33 cellular contexts compared by ENCODE assay signal in genomic region chr3:69143055-69143454, GRCh38. TPM values are rescaled to one million over a fixed set of nuclear protein-coding genes. Genes with fewer than 3 reads are reported as not detected.
"Had no signal": no experiment of that assay in that cellular context is flagged by ENCODE, and none has a peak within 500 bp of the region (broad histone marks: within the 10 kb centered on the region; RNA-seq: fewer than 3 reads in every experiment).

No MANE protein-coding gene starts in this region.

- H3K27ac ChIP-seq: body of pancreas, cardiac muscle cell, coronary artery, dorsolateral prefrontal cortex, left lung, pancreas, right atrium auricular region, stomach, thyroid gland, upper lobe of right lung, VCaP had no signal

- H3K36me3 Mint-ChIP-seq: activated naive CD8-positive, alpha-beta T cell; stimulated activated naive B cell treated with anti-CD40 and anti-IgM and Interleukin-4, amounts not matched to agents 10 μg/mL and 1 μg/mL and 100 μg/mL, for 72 hours had no signal

- H3K9me3 ChIP-seq: body of pancreas, gastroesophageal sphincter, left lung, mucosa of descending colon, pancreas, right atrium auricular region, stomach, thyroid gland, upper lobe of right lung had no signal

- H3K36me3 ChIP-seq: cardiac muscle cell, gastroesophageal sphincter, left lung, pancreas, right atrium auricular region, stomach, thyroid gland, upper lobe of right lung had no signal

- H3K4me3 Mint-ChIP-seq: activated naive CD8-positive, alpha-beta T cell; stimulated activated naive B cell treated with anti-CD40 and anti-IgM and Interleukin-4, amounts not matched to agents 10 μg/mL and 1 μg/mL and 100 μg/mL, for 72 hours; T-helper 1 cell treated with Interleukin-12 subunit alpha and Interleukin-12 subunit beta and Interleukin-4 antibody, amounts not matched to agents 30 μg/mL and 1 μg/mL, for 36 hours had no signal

- H3K9me3 Mint-ChIP-seq: stimulated activated naive B cell treated with anti-CD40 and anti-IgM and Interleukin-4, amounts not matched to agents 10 μg/mL and 1 μg/mL and 100 μg/mL, for 72 hours; T-helper 1 cell treated with Interleukin-12 subunit alpha and Interleukin-12 subunit beta and Interleukin-4 antibody, amounts not matched to agents 30 μg/mL and 1 μg/mL, for 36 hours had no signal

- H3K4me1 ChIP-seq: body of pancreas, left lung, pancreas, stomach, thyroid gland, upper lobe of right lung had no signal

- DNase-seq: activated CD4-positive, alpha-beta T cell treated with anti-CD3 and anti-CD28 coated beads for 4 hours; activated CD4-positive, alpha-beta T cell treated with anti-CD3 and anti-CD28 coated beads, Interleukin-2, amount 50 U/mL, for 4 hours; activated CD8-positive, alpha-beta memory T cell treated with anti-CD3 and anti-CD28 coated beads for 24 hours; activated effector memory CD4-positive, alpha-beta T cell treated with Interleukin-2 at 50 U/mL for 16 hours; activated naive CD4-positive, alpha-beta T cell treated with Interleukin-2 at 50 U/mL for 16 hours; anterior cingulate cortex; dorsolateral prefrontal cortex; effector memory CD4-positive, alpha-beta T cell; hippocampal formation; kidney glomerular epithelial cell; left lung; mucosa of descending colon; nucleus accumbens; pancreas; stimulated activated CD4-positive, alpha-beta T cell treated with anti-CD3 and anti-CD28 coated beads, Interleukin-15, amount 100 ng/mL, for 24 hours; stimulated activated CD4-positive, alpha-beta T cell treated with anti-CD3 and anti-CD28 coated beads, Interleukin-2, amount 100 ng/mL, for 24 hours; stimulated activated naive B cell treated with anti-CD40 and anti-IgM and Interleukin-4, amounts not matched to agents 10 μg/mL and 1 μg/mL and 100 μg/mL, for 72 hours; stomach; T-helper 9 cell; thyroid gland; upper lobe of right lung had no signal

- H3K27me3 ChIP-seq: body of pancreas, cardiac muscle cell, gastroesophageal sphincter, left lung, pancreas, right atrium auricular region, stomach, thyroid gland, upper lobe of right lung had no signal

- H3K27ac Mint-ChIP-seq: activated naive CD8-positive, alpha-beta T cell; stimulated activated naive B cell treated with anti-CD40 and anti-IgM and Interleukin-4, amounts not matched to agents 10 μg/mL and 1 μg/mL and 100 μg/mL, for 72 hours; T-helper 1 cell treated with Interleukin-12 subunit alpha and Interleukin-12 subunit beta and Interleukin-4 antibody, amounts not matched to agents 30 μg/mL and 1 μg/mL, for 36 hours had no signal

- H3K4me3 ChIP-seq: body of pancreas, cardiac muscle cell, coronary artery, dorsolateral prefrontal cortex, gastroesophageal sphincter, left lung, lung, mucosa of descending colon, pancreas, right atrium auricular region, stomach, thyroid gland, upper lobe of right lung had no signal

- ATAC-seq: gastroesophageal sphincter; left lung; mucosa of descending colon; stimulated activated naive B cell treated with anti-CD40 and anti-IgM and Interleukin-4, amounts not matched to agents 10 μg/mL and 1 μg/mL and 100 μg/mL, for 72 hours; upper lobe of right lung had no signal

RNA-seq across cellular contexts. Expression of gene LMOD3, which starts 20.7 kb away (rescaled TPM):
- total RNA-seq: cerebellum, pulmonary artery endothelial cell had no signal
- polyA plus RNA-seq: neural cell, pancreas had no signal
